Comparison of ENCODE assay signal across 8 cellular contexts in the genomic region with DNA sequence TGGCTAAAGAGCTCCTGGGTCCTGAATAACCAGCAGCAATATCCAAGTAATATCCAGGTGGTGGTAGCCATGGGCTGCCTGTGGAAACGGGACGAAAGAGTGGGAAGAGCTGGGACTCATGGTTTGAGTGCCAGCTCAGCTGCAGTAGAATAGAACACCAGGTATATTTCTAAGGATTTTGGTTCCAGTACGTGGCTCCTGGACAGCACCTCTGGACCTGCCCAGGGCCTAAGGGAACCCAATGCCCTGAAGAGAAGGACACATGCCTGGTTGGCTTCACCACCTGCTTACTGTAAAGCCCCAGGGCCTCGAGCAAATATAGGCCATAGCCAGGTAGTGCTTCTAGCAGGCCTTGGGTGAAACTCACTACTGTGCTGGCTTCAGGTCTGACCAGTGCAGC.
"Had no signal": no experiment of that assay in that cellular context is flagged by ENCODE, and none has a peak within 500 bp of the region (broad histone marks: within the 10 kb centered on the region; RNA-seq: fewer than 3 reads in every experiment).

No MANE protein-coding gene starts in this region.

- H3K27me3 Mint-ChIP-seq: IgD-negative memory B cell had no signal

- DNase-seq: H9, HCEC 1CT, KG1 had no signal

- H3K9me3 Mint-ChIP-seq: GM23338 had no signal

- H3K27ac Mint-ChIP-seq: GM23338, H9 had no signal

- H3K4me3 Mint-ChIP-seq: GM23338, H9, IgD-negative memory B cell had no signal

- ATAC-seq: GM23338, HepG2, K562 had no signal

- H3K4me1 Mint-ChIP-seq: GM23338, H9, IgD-negative memory B cell had no signal

- H3K27ac ChIP-seq: HL-60 had no signal
